ENCODE assay signal across 15 cellular contexts in the genomic region with DNA sequence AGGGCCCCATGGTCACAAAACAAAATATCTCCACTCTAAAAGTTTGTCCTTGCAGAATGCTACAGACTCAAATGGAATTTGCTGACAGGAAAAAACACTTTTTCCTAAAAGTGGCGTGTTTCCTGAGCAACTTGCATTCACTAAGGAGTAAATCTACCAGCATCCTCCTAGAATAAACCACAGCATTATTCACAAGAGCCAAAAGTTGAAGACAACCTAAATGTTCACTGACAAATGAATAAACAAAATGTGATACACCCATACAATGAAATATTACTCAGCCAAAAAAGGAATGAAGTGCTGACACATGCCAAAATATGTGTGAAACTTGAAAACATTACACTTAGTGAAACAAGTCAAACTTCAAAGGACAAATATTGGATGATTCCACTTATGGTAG. TPM values are rescaled to one million over a fixed set of nuclear protein-coding genes. Genes with fewer than 3 reads are reported as not detected.
A peak's percentile ranks its signal among the peaks of the same experiment; 100 is the strongest.
DNase-seq lines count a peak whose midpoint lies in the region; ATAC-seq, FAIRE-seq and TF ChIP-seq lines count a peak whose summit lies in the region.
"Had no signal": no experiment of that assay in that cellular context is flagged by ENCODE, and none has a peak within 500 bp of the region (broad histone marks: within the 10 kb centered on the region; RNA-seq: fewer than 3 reads in every experiment).

No MANE protein-coding gene starts in this region.

- ATAC-seq in stimulated activated memory B cell treated with anti-CD40 and anti-IgM and Interleukin-4, amounts not matched to agents 10 μg/mL and 1 μg/mL and 100 μg/mL, for 72 hours = no peak
- no peak for ATAC-seq in HG03469 (IDR thresholded peaks at IDR 0.05; ENCODE audit: unreplicated experiment)
- no peak for ATAC-seq in activated CD4-positive, CD25-positive, alpha-beta regulatory T cell treated with anti-CD3 and anti-CD28 coated beads, Interleukin-2, amount 50 U/mL, for 24 hours
- no peak for ATAC-seq in GM18519 (IDR thresholded peaks at IDR 0.05; ENCODE audit: low FRiP score, unreplicated experiment)
- ATAC-seq: activated naive CD8-positive, alpha-beta T cell treated with anti-CD3 and anti-CD28 coated beads, Interleukin-2, amount 50 U/mL, for 24 hours; natural killer cell had no signal

- H3K27me3 ChIP-seq in ascending aorta = no peaks in the 10 kb centered on the region

- H3K36me3 ChIP-seq in ascending aorta = peaks cover 6 to 15% of the 10 kb centered on the region in 2 donors

- no peaks in the 10 kb centered on the region for H3K36me3 Mint-ChIP-seq in stimulated activated memory B cell treated with anti-CD40 and anti-IgM and Interleukin-4, amounts not matched to agents 10 μg/mL and 1 μg/mL and 100 μg/mL, for 72 hours
- H3K36me3 Mint-ChIP-seq: CD4-positive, alpha-beta memory T cell; IgD-negative memory B cell; natural killer cell had no signal

- no peak for DNase-seq in H54 (ENCODE audit: insufficient read length, low spot score)
- DNase-seq in ascending aorta (ENCODE audit: low spot score in 2 of 2) = peak in 1 of 2 donors; percentile 5
- peak; percentile 87 for DNase-seq in fibroblast of peridontal ligament (ENCODE audit: extremely low read depth)
- peak; percentile 54 for DNase-seq in stromal cell of bone marrow (ENCODE audit: low read depth)
- DNase-seq: activated naive CD8-positive, alpha-beta T cell treated with anti-CD3 and anti-CD28 coated beads, Interleukin-2, amount 50 U/mL, for 24 hours; CD4-positive, alpha-beta memory T cell; effector CD8-positive, alpha-beta T cell; natural killer cell; NCI-H1417; stimulated activated naive CD4-positive, alpha-beta T cell treated with Interleukin-2 at 50 U/mL for 16 hours had no signal

- peaks cover 9 to 47% of the 10 kb centered on the region in 2 donors for H3K4me1 ChIP-seq in ascending aorta

- peak; percentile 50 for FAIRE-seq in H54 (lab: Jason Lieb, UNC)

- peaks cover 13% of the 10 kb centered on the region for H3K27me3 Mint-ChIP-seq in stimulated activated memory B cell treated with anti-CD40 and anti-IgM and Interleukin-4, amounts not matched to agents 10 μg/mL and 1 μg/mL and 100 μg/mL, for 72 hours

- intact Hi-C loops in ascending aorta (cut with DNase I) = no loop called here

- no peak overlapping the region for H3K27ac Mint-ChIP-seq in stimulated activated memory B cell treated with anti-CD40 and anti-IgM and Interleukin-4, amounts not matched to agents 10 μg/mL and 1 μg/mL and 100 μg/mL, for 72 hours
- H3K27ac Mint-ChIP-seq: activated naive CD8-positive, alpha-beta T cell treated with anti-CD3 and anti-CD28 coated beads, Interleukin-2, amount 50 U/mL, for 24 hours; CD4-positive, alpha-beta memory T cell; IgD-negative memory B cell; natural killer cell had no signal

- peak overlapping the region; percentile 71 to 80 for H3K27ac ChIP-seq in ascending aorta

- TF ChIP-seq POLR2A in H54 (IDR thresholded peaks at IDR 0.05; ENCODE audit: low read depth, low read length) = no peak

- no peak overlapping the region for H3K4me3 Mint-ChIP-seq in stimulated activated memory B cell treated with anti-CD40 and anti-IgM and Interleukin-4, amounts not matched to agents 10 μg/mL and 1 μg/mL and 100 μg/mL, for 72 hours
- H3K4me3 Mint-ChIP-seq: activated naive CD8-positive, alpha-beta T cell treated with anti-CD3 and anti-CD28 coated beads, Interleukin-2, amount 50 U/mL, for 24 hours; CD4-positive, alpha-beta memory T cell; IgD-negative memory B cell; natural killer cell had no signal

- H3K9me3 Mint-ChIP-seq in stimulated activated memory B cell treated with anti-CD40 and anti-IgM and Interleukin-4, amounts not matched to agents 10 μg/mL and 1 μg/mL and 100 μg/mL, for 72 hours = no peaks in the 10 kb centered on the region
- H3K9me3 Mint-ChIP-seq: activated naive CD8-positive, alpha-beta T cell treated with anti-CD3 and anti-CD28 coated beads, Interleukin-2, amount 50 U/mL, for 24 hours; CD4-positive, alpha-beta memory T cell; IgD-negative memory B cell; natural killer cell had no signal

- no peak for TF ChIP-seq CTCF in ascending aorta (IDR thresholded peaks at IDR 0.05)

- H3K4me1 Mint-ChIP-seq in stimulated activated memory B cell treated with anti-CD40 and anti-IgM and Interleukin-4, amounts not matched to agents 10 μg/mL and 1 μg/mL and 100 μg/mL, for 72 hours = no peaks in the 10 kb centered on the region
- H3K4me1 Mint-ChIP-seq: activated naive CD8-positive, alpha-beta T cell treated with anti-CD3 and anti-CD28 coated beads, Interleukin-2, amount 50 U/mL, for 24 hours; CD4-positive, alpha-beta memory T cell; IgD-negative memory B cell; natural killer cell had no signal

- no peaks in the 10 kb centered on the region for H3K9me3 ChIP-seq in ascending aorta

- no peak overlapping the region for H3K4me3 ChIP-seq in ascending aorta

RNA-seq across cellular contexts. Expression of gene ITGB5, which starts 28.9 kb away (rescaled TPM):
- 595 TPM for total RNA-seq in ascending aorta
